ENCODE assay signal across 8 cellular contexts in the genomic region with DNA sequence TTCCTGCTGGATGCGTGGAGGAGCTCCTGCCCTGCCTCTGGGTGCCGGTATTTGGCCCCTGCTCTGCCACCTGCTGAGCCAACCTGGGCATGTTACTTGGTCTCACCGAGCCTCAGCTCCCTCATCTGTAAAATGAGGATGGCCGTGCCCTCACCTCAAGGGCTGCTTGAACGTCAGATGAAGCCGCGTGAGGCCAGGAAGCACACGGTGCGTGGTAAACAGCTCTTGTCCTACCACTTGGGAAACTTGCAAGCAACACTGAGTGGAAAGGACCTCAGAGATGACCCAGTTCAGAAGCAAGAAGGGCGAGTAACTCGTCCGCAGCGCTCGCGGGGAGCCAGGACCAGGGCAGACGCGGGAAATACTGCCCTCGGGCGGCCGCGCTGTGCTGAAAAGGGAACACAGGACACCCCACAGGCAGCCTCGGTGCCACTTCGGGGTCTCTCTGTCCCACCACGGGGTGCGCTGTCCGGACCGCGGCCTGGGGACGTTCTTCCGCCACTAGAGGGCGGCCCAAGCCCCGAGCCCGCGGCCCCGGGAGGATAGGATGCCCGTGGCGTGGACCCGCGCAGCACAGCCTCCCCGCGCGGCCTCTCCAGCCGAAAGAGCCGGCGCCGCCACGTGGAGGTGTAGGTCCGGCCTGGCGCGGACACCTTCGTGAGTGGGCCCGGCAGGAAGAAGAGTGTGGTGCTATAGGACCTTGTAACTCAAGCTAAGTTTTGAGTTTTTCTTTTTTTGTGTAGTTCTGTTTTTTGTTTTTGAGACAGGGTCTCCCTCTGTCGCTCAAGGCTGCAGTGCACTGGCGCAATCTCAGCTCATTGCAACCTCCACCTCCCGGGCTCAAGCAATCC.
DNase-seq lines count a peak whose midpoint lies in the region; ATAC-seq and TF ChIP-seq lines count a peak whose summit lies in the region.

No MANE protein-coding gene starts in this region.

- peak overlapping the region; percentile 80 to 91 (median 88) for H3K4me3 Mint-ChIP-seq in naive thymus-derived CD8-positive, alpha-beta T cell
- peak overlapping the region; percentile 82 to 85 for H3K4me3 Mint-ChIP-seq in stimulated activated naive B cell treated with anti-CD40 and anti-IgM and Interleukin-4, amounts not matched to agents 10 μg/mL and 1 μg/mL and 100 μg/mL, for 72 hours

- no peaks in the 10 kb centered on the region for H3K36me3 ChIP-seq in NT2/D1 (ENCODE audit: insufficient read depth, insufficient read length, low read length)
- H3K36me3 ChIP-seq in esophagus muscularis mucosa, result peaks cover 0 to 13% (median 3%) of the 10 kb centered on the region in 4 donors

- H3K4me1 ChIP-seq in NT2/D1 (ENCODE audit: insufficient read depth, insufficient read length) (peaks cover 1% of the 10 kb centered on the region), esophagus muscularis mucosa (peaks cover 9 to 20% (median 15%) of the 10 kb centered on the region in 4 donors)

- H3K4me3 ChIP-seq in NT2/D1 (ENCODE audit: insufficient read length, low read depth) (no peak overlapping the region), esophagus muscularis mucosa (peak overlapping the region; percentile 26 to 48 (median 32))

- H3K9me3 ChIP-seq in NT2/D1 (ENCODE audit: insufficient read depth, low read length) (peaks cover 7% of the 10 kb centered on the region; the same call in 1 of the 2 replicates), esophagus muscularis mucosa (no peaks in the 10 kb centered on the region)

- H3K27ac Mint-ChIP-seq in naive thymus-derived CD8-positive, alpha-beta T cell, result peak overlapping the region; percentile 55 to 96 (median 91)
- peak overlapping the region; percentile 88 for H3K27ac Mint-ChIP-seq in stimulated activated naive B cell treated with anti-CD40 and anti-IgM and Interleukin-4, amounts not matched to agents 10 μg/mL and 1 μg/mL and 100 μg/mL, for 72 hours

- TF ChIP-seq POLR2A in esophagus muscularis mucosa (IDR thresholded peaks at IDR 0.05; ENCODE audit: low read depth), result no peak

- H3K27ac ChIP-seq in esophagus muscularis mucosa (replicated peaks in 1 of 4), result peak overlapping the region in 1 of 4 donors; percentile 2

- peak; percentile 84 for ATAC-seq in GM18517 (IDR thresholded peaks at IDR 0.05; ENCODE audit: unreplicated experiment)
- ATAC-seq in HG03045 (IDR thresholded peaks at IDR 0.05; ENCODE audit: unreplicated experiment), result peak; percentile 81
- peak; percentile 91 to 95 for ATAC-seq in naive thymus-derived CD8-positive, alpha-beta T cell
- peak; percentile 97 to 98 for ATAC-seq in stimulated activated naive B cell treated with anti-CD40 and anti-IgM and Interleukin-4, amounts not matched to agents 10 μg/mL and 1 μg/mL and 100 μg/mL, for 72 hours (replicated peaks)

- no peak for TF ChIP-seq EP300 in esophagus muscularis mucosa (IDR thresholded peaks at IDR 0.05)

- H3K9ac ChIP-seq in NT2/D1 (ENCODE audit: insufficient read length, low read depth), result peak overlapping the region; percentile 57

- WGBS in esophagus muscularis mucosa, result 9% methylated on average over 48 of the region's 55 CpGs

- H3K27me3 Mint-ChIP-seq in naive thymus-derived CD8-positive, alpha-beta T cell, result no peaks in the 10 kb centered on the region
- no peaks in the 10 kb centered on the region for H3K27me3 Mint-ChIP-seq in stimulated activated naive B cell treated with anti-CD40 and anti-IgM and Interleukin-4, amounts not matched to agents 10 μg/mL and 1 μg/mL and 100 μg/mL, for 72 hours

- intact Hi-C loops in esophagus muscularis mucosa (cut with DNase I), result loop anchor here (5.0 to 10.0 kb wide), 2 partner anchors 89 to 152 kb away; no protein-coding TSS in a partner anchor

- peaks cover 0 to 23% (median 15%) of the 10 kb centered on the region in 3 donors for H3K36me3 Mint-ChIP-seq in naive thymus-derived CD8-positive, alpha-beta T cell
- H3K36me3 Mint-ChIP-seq in stimulated activated naive B cell treated with anti-CD40 and anti-IgM and Interleukin-4, amounts not matched to agents 10 μg/mL and 1 μg/mL and 100 μg/mL, for 72 hours, result peaks cover 14 to 24% of the 10 kb centered on the region in 2 donors

- TF ChIP-seq CTCF in esophagus muscularis mucosa (IDR thresholded peaks at IDR 0.05), result peak; percentile 81 to 93 (median 85)

- no peaks in the 10 kb centered on the region for H3K9me3 Mint-ChIP-seq in naive thymus-derived CD8-positive, alpha-beta T cell
- no peaks in the 10 kb centered on the region for H3K9me3 Mint-ChIP-seq in stimulated activated naive B cell treated with anti-CD40 and anti-IgM and Interleukin-4, amounts not matched to agents 10 μg/mL and 1 μg/mL and 100 μg/mL, for 72 hours

- H3K27me3 ChIP-seq in NT2/D1 (ENCODE audit: insufficient read depth, insufficient read length), result peaks cover 6% of the 10 kb centered on the region
- no peaks in the 10 kb centered on the region for H3K27me3 ChIP-seq in esophagus muscularis mucosa

- POLR2A ChIA-PET in naive thymus-derived CD8-positive, alpha-beta T cell (lab: Charles Lee), result interaction anchor here (0.6 to 1.6 kb wide), 6 partner anchors 12 to 150 kb away, joined by 3 to 6 read pairs (median 4); a partner anchor contains a TSS

- DNase-seq in 8988T (peak; percentile 73), NT2/D1 (ENCODE audit: low read depth, low spot score) (peak; percentile 67), activated T-cell treated with anti-CD3 and anti-CD28 coated beads for 4 hours (peak; percentile 57), esophagus muscularis mucosa (ENCODE audit: extremely low spot score) (peak; percentile 94)
- DNase-seq in naive thymus-derived CD8-positive, alpha-beta T cell, result peak; percentile 55 to 82 (median 67)
- peak; percentile 72 for DNase-seq in stimulated activated naive B cell treated with anti-CD40 and anti-IgM and Interleukin-4, amounts not matched to agents 10 μg/mL and 1 μg/mL and 100 μg/mL, for 72 hours

- H3K4me1 Mint-ChIP-seq in naive thymus-derived CD8-positive, alpha-beta T cell, result peaks cover 8 to 35% (median 19%) of the 10 kb centered on the region in 4 donors
- H3K4me1 Mint-ChIP-seq in stimulated activated naive B cell treated with anti-CD40 and anti-IgM and Interleukin-4, amounts not matched to agents 10 μg/mL and 1 μg/mL and 100 μg/mL, for 72 hours, result peaks cover 7 to 13% of the 10 kb centered on the region in 2 donors
